ENCODE assay signal across 8 cellular contexts in the genomic region with DNA sequence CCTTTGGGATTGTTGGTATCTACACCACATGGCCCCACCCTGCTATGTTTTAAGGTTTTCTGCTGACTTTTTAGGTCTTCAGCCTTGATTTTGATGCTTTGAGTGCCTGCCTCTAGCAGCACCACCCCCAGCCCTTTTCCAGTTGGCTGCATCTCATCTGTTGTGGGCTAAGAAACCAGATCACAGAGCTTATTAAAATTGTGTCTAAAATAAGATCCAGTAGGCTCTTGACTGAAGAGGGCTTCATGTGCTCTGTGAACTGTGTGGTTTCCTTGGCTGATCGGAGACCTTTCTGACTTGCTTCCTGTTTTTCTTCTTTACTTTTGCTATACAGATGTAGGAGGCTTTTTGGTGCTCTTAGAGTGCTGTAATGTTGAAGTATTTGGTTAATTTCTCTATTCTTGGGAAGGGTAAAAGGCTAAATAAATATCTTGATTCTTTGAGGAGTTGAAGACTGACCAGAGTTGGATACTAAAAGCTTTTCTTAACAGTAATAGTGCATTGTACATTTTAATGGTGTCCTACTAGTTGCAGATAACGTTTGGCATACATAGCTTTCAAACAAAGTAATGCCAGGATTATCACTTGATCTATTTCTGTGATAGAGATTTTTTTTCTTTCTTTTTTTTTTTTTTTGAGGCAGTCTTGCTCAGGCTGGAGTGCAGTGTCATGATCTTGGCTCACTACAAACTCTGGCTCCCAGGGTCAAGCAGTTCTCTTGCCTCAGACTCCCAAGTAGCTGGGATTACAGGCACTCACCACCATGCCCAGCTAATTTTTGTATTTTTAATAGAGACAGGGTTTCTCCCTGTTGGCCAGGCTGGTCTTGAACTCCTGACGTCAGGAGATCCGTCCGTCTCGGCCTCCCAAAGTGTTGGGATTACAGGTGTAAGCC. TPM values are rescaled to one million over a fixed set of nuclear protein-coding genes. Genes with fewer than 3 reads are reported as not detected.
DNase-seq lines count a peak whose midpoint lies in the region; ATAC-seq, FAIRE-seq and TF ChIP-seq lines count a peak whose summit lies in the region.

No MANE protein-coding gene starts in this region.

- peaks cover 21% of the 10 kb centered on the region for H3K4me1 ChIP-seq in astrocyte (ENCODE audit: insufficient read depth, low read length)

- no peaks in the 10 kb centered on the region for H3K27me3 Mint-ChIP-seq in astrocyte (ENCODE audit: low read depth, unreplicated experiment)
- no peaks in the 10 kb centered on the region for H3K27me3 Mint-ChIP-seq in naive B cell

- no peaks in the 10 kb centered on the region for H3K27me3 ChIP-seq in astrocyte (ENCODE audit: insufficient read depth, low read length)

- no peak for TF ChIP-seq CTCF in astrocyte (IDR thresholded peaks at IDR 0.05; ENCODE audit: insufficient read depth, low read depth, low read length)

- H3K36me3 Mint-ChIP-seq in astrocyte (ENCODE audit: low read depth, unreplicated experiment) (peaks cover 2% of the 10 kb centered on the region), naive B cell (no peaks in the 10 kb centered on the region)

- DNase-seq in SIG-M5 (lab: John Stamatoyannopoulos, UW): peak; percentile 79
- peak; percentile 68 for DNase-seq in astrocyte (ENCODE audit: low read depth)
- DNase-seq in naive B cell: peak; percentile 80
- no peak for DNase-seq in ureter (ENCODE audit: low spot score)
- DNase-seq in HEK293T (ENCODE audit: extremely low spot score): no peak

- H3K27ac Mint-ChIP-seq in astrocyte (ENCODE audit: unreplicated experiment) (no peak overlapping the region), naive B cell (peak overlapping the region; percentile 77 to 95 (median 86))

- H3K27ac ChIP-seq in astrocyte (ENCODE audit: low read depth, low read length): no peak overlapping the region

- no peak overlapping the region for H2AFZ ChIP-seq in astrocyte (ENCODE audit: low read depth, low read length)

- H3K9me3 Mint-ChIP-seq in astrocyte (ENCODE audit: unreplicated experiment): peaks cover under 1% of the 10 kb centered on the region
- no peaks in the 10 kb centered on the region for H3K9me3 Mint-ChIP-seq in naive B cell

- H3K79me2 ChIP-seq in astrocyte (ENCODE audit: insufficient read depth, low read length): peaks cover 90% of the 10 kb centered on the region

- H3K4me3 Mint-ChIP-seq in astrocyte (ENCODE audit: unreplicated experiment) (peak overlapping the region; percentile 79), naive B cell (peak overlapping the region; percentile 74 to 99 (median 84))

- H3K9ac ChIP-seq in astrocyte (ENCODE audit: low read length): peak overlapping the region; percentile 20

- peaks cover 84% of the 10 kb centered on the region for H4K20me1 ChIP-seq in astrocyte (ENCODE audit: insufficient read depth, low read length)

- FAIRE-seq in astrocyte (lab: Jason Lieb, UNC): no peak

- H3K4me2 ChIP-seq in astrocyte (ENCODE audit: low read length): peak overlapping the region; percentile 69

- peak; percentile 34 for ATAC-seq in GM18508 (IDR thresholded peaks at IDR 0.05; ENCODE audit: insufficient read depth, unreplicated experiment)
- ATAC-seq in HG02678 (IDR thresholded peaks at IDR 0.05; ENCODE audit: unreplicated experiment): peak; percentile 32
- peak; percentile 65 to 67 for ATAC-seq in naive B cell (ENCODE audit: low read depth in 2 of 2)
- ATAC-seq in HG02571 (IDR thresholded peaks at IDR 0.05; ENCODE audit: unreplicated experiment): no peak

- no peaks in the 10 kb centered on the region for H3K9me3 ChIP-seq in astrocyte (ENCODE audit: insufficient read depth, low read depth, low read length)

- CTCF ChIA-PET in HEK293T (lab: Yijun Ruan, JAX): interaction anchor here (0.5 to 3.2 kb wide), 4 partner anchors 9 to 579 kb away, joined by 3 to 15 read pairs (median 4); no protein-coding TSS in a partner anchor

- H3K4me3 ChIP-seq in astrocyte (ENCODE audit: insufficient read depth, low read depth, low read length): peak overlapping the region; percentile 18

- POLR2A ChIA-PET in HEK293T (lab: Yijun Ruan, JAX): no interaction called here

- peaks cover 24% of the 10 kb centered on the region for H3K4me1 Mint-ChIP-seq in astrocyte (ENCODE audit: low read depth, unreplicated experiment)
- H3K4me1 Mint-ChIP-seq in naive B cell: peaks cover 37 to 89% (median 67%) of the 10 kb centered on the region in 3 donors

- H3K36me3 ChIP-seq in astrocyte (ENCODE audit: insufficient read depth, low read length): peaks cover 3% of the 10 kb centered on the region

TF ChIP-seq in HEK293T, 16 proteins besides CTCF, POLR2A, EP300 and RAD21:
- TF ChIP-seq ARNT (IDR thresholded peaks at IDR 0.05) (no peak), FOXM1 (IDR thresholded peaks at IDR 0.05; ENCODE audit: borderline replicate concordance) (no peak), L3MBTL2 (conservative IDR thresholded peaks at IDR 0.05) (no peak), FOXK2 (IDR thresholded peaks at IDR 0.05) (no peak), ZNF384 (IDR thresholded peaks at IDR 0.05) (no peak), LEF1 (IDR thresholded peaks at IDR 0.05; ENCODE audit: borderline replicate concordance) (no peak), TARDBP (IDR thresholded peaks at IDR 0.05) (no peak), SUZ12 (IDR thresholded peaks at IDR 0.05) (no peak), NFRKB (IDR thresholded peaks at IDR 0.05) (no peak), ELF4 (IDR thresholded peaks at IDR 0.05) (no peak), HDGF (IDR thresholded peaks at IDR 0.05; ENCODE audit: borderline replicate concordance) (no peak), SP1 (IDR thresholded peaks at IDR 0.05) (no peak), CTBP1 (IDR thresholded peaks at IDR 0.05; ENCODE audit: borderline replicate concordance) (no peak), FOXA1 (IDR thresholded peaks at IDR 0.05) (no peak), BHLHE40 (IDR thresholded peaks at IDR 0.05; ENCODE audit: borderline replicate concordance) (no peak)
- TF ChIP-seq, protein P1, sequence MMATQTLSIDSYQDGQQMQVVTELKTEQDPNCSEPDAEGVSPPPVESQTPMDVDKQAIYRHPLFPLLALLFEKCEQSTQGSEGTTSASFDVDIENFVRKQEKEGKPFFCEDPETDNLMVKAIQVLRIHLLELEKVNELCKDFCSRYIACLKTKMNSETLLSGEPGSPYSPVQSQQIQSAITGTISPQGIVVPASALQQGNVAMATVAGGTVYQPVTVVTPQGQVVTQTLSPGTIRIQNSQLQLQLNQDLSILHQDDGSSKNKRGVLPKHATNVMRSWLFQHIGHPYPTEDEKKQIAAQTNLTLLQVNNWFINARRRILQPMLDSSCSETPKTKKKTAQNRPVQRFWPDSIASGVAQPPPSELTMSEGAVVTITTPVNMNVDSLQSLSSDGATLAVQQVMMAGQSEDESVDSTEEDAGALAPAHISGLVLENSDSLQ (IDR thresholded peaks at IDR 0.05): no peak

RNA-seq across cellular contexts. Expression of a gene that starts 4.5 kb away (rescaled TPM):
- total RNA-seq in astrocyte (161 and 169 TPM in 2 replicates), ureter (180 TPM)
- 100 to 1,000 TPM; 374 to 562 (median 427) TPM for polyA plus RNA-seq in naive B cell (ENCODE audit: low read depth in 6 of 6)

Comparison
In these comparisons a context has a peak if more than half of its experiments do, and no peak if none do; other contexts are left out.
1. DNase-seq: peak in SIG-M5 (single experiment), astrocyte (single experiment) and naive B cell (single experiment); none in ureter (single experiment) and HEK293T (single experiment).